Comparison of ENCODE assay signal across 8 cellular contexts in genomic region chr2:130181880-130182682, GRCh38. TPM values are rescaled to one million over a fixed set of nuclear protein-coding genes. Genes with fewer than 3 reads are reported as not detected.
DNase-seq lines count a peak whose midpoint lies in the region; ATAC-seq and TF ChIP-seq lines count a peak whose summit lies in the region.
"Not testable (repeated sequence)": the region's sequence is repeated elsewhere in the genome, so short reads cannot be mapped to it uniquely, and the experiment has no call there.

A gene with protein sequence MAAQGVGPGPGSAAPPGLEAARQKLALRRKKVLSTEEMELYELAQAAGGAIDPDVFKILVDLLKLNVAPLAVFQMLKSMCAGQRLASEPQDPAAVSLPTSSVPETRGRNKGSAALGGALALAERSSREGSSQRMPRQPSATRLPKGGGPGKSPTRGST (plus strand): TSS chr2:130182262. CDS start chr2:130182283, 21 bp downstream.

- peaks cover 11% of the 10 kb centered on the region for H3K36me3 Mint-ChIP-seq in activated naive CD4-positive, alpha-beta T cell treated with anti-CD3 and anti-CD28 coated beads, Interleukin-2, amount 10 ng/mL, durations not matched to agents 7 days and 5 days

- not testable (repeated sequence) for H3K27me3 Mint-ChIP-seq in activated naive CD4-positive, alpha-beta T cell treated with anti-CD3 and anti-CD28 coated beads, Interleukin-2, amount 10 ng/mL, durations not matched to agents 7 days and 5 days

- peaks cover 42% of the 10 kb centered on the region for H3K4me1 Mint-ChIP-seq in activated naive CD4-positive, alpha-beta T cell treated with anti-CD3 and anti-CD28 coated beads, Interleukin-2, amount 10 ng/mL, durations not matched to agents 7 days and 5 days

- not testable (repeated sequence) for H3K36me3 ChIP-seq in SK-N-MC (ENCODE audit: insufficient read depth, low read length)

- CTCF ChIA-PET in activated naive CD4-positive, alpha-beta T cell treated with anti-CD3 and anti-CD28 coated beads, Interleukin-2, amount 10 ng/mL, durations not matched to agents 7 days and 5 days (lab: Charles Lee), result interaction anchor here (0.8 to 1.6 kb wide), 3 partner anchors 12 to 161 kb away, joined by 3 to 6 read pairs (median 4); partner anchors contain the start of gene IMP4

- TF ChIP-seq CTCF in GM10266 (IDR thresholded peaks at IDR 0.05; ENCODE audit: control insufficient read depth, insufficient read depth, low read depth, missing control alignments), result peak; percentile 90
- peak in 2 of 3 donors; percentile 6 to 94 for TF ChIP-seq CTCF in omental fat pad (IDR thresholded peaks at IDR 0.05)

- H3K9ac ChIP-seq in SK-N-MC (ENCODE audit: insufficient read length), result peak within 1 kb of the TSS; percentile 95

- DNase-seq in GM10266 (ENCODE audit: extremely low spot score) (peak; percentile 94), NAMALWA (ENCODE audit: low spot score) (peak; percentile 90), globus pallidus (ENCODE audit: low spot score) (peak; percentile 84), omental fat pad (ENCODE audit: low spot score) (peak; percentile 49)
- not testable (repeated sequence) for DNase-seq in SK-N-MC (ENCODE audit: low read depth, low spot score)
- peak; percentile 93 for DNase-seq in activated naive CD4-positive, alpha-beta T cell treated with anti-CD3 and anti-CD28 coated beads, Interleukin-2, amount 10 ng/mL, durations not matched to agents 7 days and 5 days

- H3K27ac Mint-ChIP-seq in activated naive CD4-positive, alpha-beta T cell treated with anti-CD3 and anti-CD28 coated beads, Interleukin-2, amount 10 ng/mL, durations not matched to agents 7 days and 5 days, result peak within 1 kb of the TSS; percentile 97

- H3K4me3 Mint-ChIP-seq in activated naive CD4-positive, alpha-beta T cell treated with anti-CD3 and anti-CD28 coated beads, Interleukin-2, amount 10 ng/mL, durations not matched to agents 7 days and 5 days, result peak within 1 kb of the TSS; percentile 92

- peak within 1 kb of the TSS; percentile 90 for H3K27ac ChIP-seq in SK-N-MC
- H3K27ac ChIP-seq in temporal lobe (ENCODE audit: low read depth, low read length), result peak within 1 kb of the TSS; percentile 84

- not testable (repeated sequence) for H3K9me3 Mint-ChIP-seq in activated naive CD4-positive, alpha-beta T cell treated with anti-CD3 and anti-CD28 coated beads, Interleukin-2, amount 10 ng/mL, durations not matched to agents 7 days and 5 days

- ATAC-seq in HG02571 (IDR thresholded peaks at IDR 0.05; ENCODE audit: unreplicated experiment) (peak; percentile 83), omental fat pad (ENCODE audit: low FRiP score) (peak; percentile 94)

- H3K9me3 ChIP-seq in SK-N-MC (ENCODE audit: low read depth, low read length), result not testable (repeated sequence)

- peak within 1 kb of the TSS; percentile 96 for H3K4me3 ChIP-seq in SK-N-MC

RNA-seq across cellular contexts. Expression of the gene that starts here (rescaled TPM):
- total RNA-seq in omental fat pad (10 to 100 TPM; 52.8 to 93.5 (median 72.4) TPM), temporal lobe (93.4 TPM)
